Comparison of ENCODE assay signal across 19 cellular contexts in the genomic region with DNA sequence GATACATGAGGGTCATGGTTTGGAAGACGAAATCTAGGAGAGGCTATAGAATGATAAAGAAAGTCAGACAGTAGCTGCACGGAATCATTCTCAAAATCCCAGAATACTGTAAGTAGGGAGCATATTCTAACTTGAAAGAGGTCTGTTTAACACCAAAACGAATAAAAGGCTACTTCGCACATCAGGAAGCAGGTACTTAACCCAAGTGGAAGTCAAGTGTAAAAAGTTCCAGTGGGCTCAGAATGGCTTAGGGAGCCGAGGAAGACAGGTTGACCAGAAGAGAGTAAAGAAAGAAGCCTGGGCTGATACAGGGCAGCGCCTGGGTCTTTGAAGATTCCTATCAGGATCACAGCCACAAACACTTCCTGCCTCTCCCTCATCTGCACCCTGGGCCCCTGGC.
A peak's percentile ranks its signal among the peaks of the same experiment; 100 is the strongest.
DNase-seq lines count a peak whose midpoint lies in the region; ATAC-seq, FAIRE-seq and TF ChIP-seq lines count a peak whose summit lies in the region.
"Had no signal": no experiment of that assay in that cellular context is flagged by ENCODE, and none has a peak within 500 bp of the region (broad histone marks: within the 10 kb centered on the region; RNA-seq: fewer than 3 reads in every experiment).

No MANE protein-coding gene starts in this region.

- TF ChIP-seq EP300 in K562 (IDR thresholded peaks at IDR 0.05; ENCODE audit: low read length), result no peak

- H3K36me3 ChIP-seq in cardiac muscle cell, result peaks cover 2% of the 10 kb centered on the region
- no peaks in the 10 kb centered on the region for H3K36me3 ChIP-seq in RWPE2 (ENCODE audit: low read depth)
- H3K36me3 ChIP-seq in K562 (ENCODE audit: control insufficient read depth, insufficient read depth, low read length), result no peaks in the 10 kb centered on the region
- no peaks in the 10 kb centered on the region for H3K36me3 ChIP-seq in parathyroid adenoma (ENCODE audit: control insufficient read depth, insufficient read depth, low read length)
- H3K36me3 ChIP-seq: BLaER1, HAP-1 had no signal

- no peak overlapping the region for H3K9ac ChIP-seq in K562 (ENCODE audit: insufficient read depth in 1 of 2, low read depth in 2 of 2, low read length in 2 of 2)
- no peak overlapping the region for H3K9ac ChIP-seq in parathyroid adenoma
- H3K9ac ChIP-seq: BLaER1 had no signal

- H3K27ac ChIP-seq in cardiac muscle cell (peak overlapping the region; percentile 75), right cardiac atrium (ENCODE audit: low read length) (no peak overlapping the region), RWPE2 (ENCODE audit: poor library complexity, severe bottlenecking) (no peak overlapping the region), K562 (ENCODE audit: extremely low read depth, low read depth, low read length) (no peak overlapping the region), parathyroid adenoma (no peak overlapping the region)
- H3K27ac ChIP-seq: 22Rv1, BLaER1, HL-60 had no signal

- no peaks in the 10 kb centered on the region for H3K27me3 ChIP-seq in cardiac muscle cell
- no peaks in the 10 kb centered on the region for H3K27me3 ChIP-seq in right cardiac atrium (ENCODE audit: control insufficient read depth, insufficient read depth)
- no peaks in the 10 kb centered on the region for H3K27me3 ChIP-seq in RWPE2 (ENCODE audit: insufficient read depth, poor library complexity, severe bottlenecking)
- H3K27me3 ChIP-seq in K562 (ENCODE audit: control insufficient read depth in 2 of 2, insufficient read depth in 2 of 2, low read length in 2 of 2), result no peaks in the 10 kb centered on the region
- no peaks in the 10 kb centered on the region for H3K27me3 ChIP-seq in parathyroid adenoma (ENCODE audit: control insufficient read depth, insufficient read depth, low read length)
- H3K27me3 ChIP-seq: BLaER1 had no signal

- no peak for FAIRE-seq in K562 (lab: Jason Lieb, UNC)
- FAIRE-seq: H1 had no signal

- in situ Hi-C loops in K562 (cut with MboI), result no loop called here

- H3K79me2 ChIP-seq in K562 (ENCODE audit: control insufficient read depth, insufficient read depth, low read length) (no peaks in the 10 kb centered on the region), parathyroid adenoma (no peaks in the 10 kb centered on the region)

- H3K27me3 Mint-ChIP-seq in effector memory CD8-positive, alpha-beta T cell, result peaks cover 0 to 18% of the 10 kb centered on the region in 2 donors

- H3K9me3 ChIP-seq in cardiac muscle cell (ENCODE audit: low read depth) (no peaks in the 10 kb centered on the region), right cardiac atrium (ENCODE audit: control insufficient read depth, low read length) (no peaks in the 10 kb centered on the region), RWPE2 (ENCODE audit: severe bottlenecking) (no peaks in the 10 kb centered on the region), K562 (replicated peaks; ENCODE audit: control insufficient read depth, insufficient read depth, low read depth, low read length) (no peaks in the 10 kb centered on the region), parathyroid adenoma (ENCODE audit: control insufficient read depth, low read length) (no peaks in the 10 kb centered on the region)
- H3K9me3 ChIP-seq: BLaER1, HAP-1 had no signal

- TF ChIP-seq CTCF in cardiac muscle cell (IDR thresholded peaks at IDR 0.05; ENCODE audit: low read depth, low read length) (no peak), RWPE2 (IDR thresholded peaks at IDR 0.05; ENCODE audit: poor library complexity, severe bottlenecking) (no peak), K562 (IDR thresholded peaks at IDR 0.05 in 2 of 3, conservative IDR thresholded peaks at IDR 0.05 in 1 of 3; ENCODE audit: insufficient read depth in 2 of 3, low read depth in 1 of 3, low read length in 3 of 3) (no peak), parathyroid adenoma (IDR thresholded peaks at IDR 0.05) (no peak)

- H3K9me1 ChIP-seq in K562 (ENCODE audit: control insufficient read depth, insufficient read depth, low read length), result no peaks in the 10 kb centered on the region

- no peaks in the 10 kb centered on the region for H3K36me3 Mint-ChIP-seq in effector memory CD8-positive, alpha-beta T cell (ENCODE audit: insufficient read depth)
- H3K36me3 Mint-ChIP-seq: CD14-positive monocyte; CD4-positive, alpha-beta memory T cell had no signal

- peaks cover 0 to 8% of the 10 kb centered on the region in 2 donors for H3K9me3 Mint-ChIP-seq in effector memory CD8-positive, alpha-beta T cell

- BruUV-seq in K562 (replicated peaks; lab: Mats Ljungman, UMichigan), result no TSS peak

- H4K20me1 ChIP-seq in K562 (replicated peaks; ENCODE audit: control insufficient read depth, insufficient read depth, low read length), result no peaks in the 10 kb centered on the region
- H4K20me1 ChIP-seq: BLaER1 had no signal

- POLR2A ChIA-PET in K562 (lab: Yijun Ruan, JAX), result no interaction called here

- peak in 1 of 2 donors; percentile 51 for DNase-seq in cardiac muscle cell (ENCODE audit: low read depth in 1 of 2, low spot score in 1 of 2)
- DNase-seq in right cardiac atrium, result no peak
- DNase-seq in RWPE2 (ENCODE audit: low spot score), result no peak
- DNase-seq in K562 (ENCODE audit: extremely low read depth in 1 of 4, low spot score in 3 of 4), result no peak
- no peak for DNase-seq in effector memory CD8-positive, alpha-beta T cell
- no peak for DNase-seq in activated CD4-positive, CD25-positive, alpha-beta regulatory T cell (lab: John Stamatoyannopoulos, UW)
- DNase-seq: Calu3; CD4-positive, alpha-beta memory T cell; DMS79 treated with DMSO at 0.1 percent for 48 hours; GF-D8; IMR-90 had no signal

- CTCF ChIA-PET in K562 (lab: Yijun Ruan, JAX; ENCODE audit: low intra/inter-chr PET ratio), result no interaction called here

- 77% methylated on average over 6 of the region's 6 CpGs for WGBS in right cardiac atrium
- WGBS in K562 (ENCODE audit: insufficient coverage, low coverage, missing lambda C conversion rate), result under 1% methylated on average over 6 of the region's 6 CpGs

- no peak for TF ChIP-seq RAD21 in K562 (CRISPR knock-in tag; conservative IDR thresholded peaks at IDR 0.05 in 1 of 2, IDR thresholded peaks at IDR 0.05 in 1 of 2)

- H2AFZ ChIP-seq in K562 (ENCODE audit: low read depth, low read length) (no peak overlapping the region), parathyroid adenoma (peak overlapping the region; percentile 41)

- no peak overlapping the region for H3K4me3 Mint-ChIP-seq in effector memory CD8-positive, alpha-beta T cell
- H3K4me3 Mint-ChIP-seq: CD14-positive monocyte; CD4-positive, alpha-beta memory T cell had no signal

- no peak overlapping the region for H3K4me3 ChIP-seq in cardiac muscle cell
- H3K4me3 ChIP-seq in right cardiac atrium (ENCODE audit: low read length), result no peak overlapping the region
- H3K4me3 ChIP-seq in RWPE2 (ENCODE audit: severe bottlenecking), result no peak overlapping the region
- no peak overlapping the region for H3K4me3 ChIP-seq in K562
- no peak overlapping the region for H3K4me3 ChIP-seq in parathyroid adenoma (ENCODE audit: low read depth, low read length)
- H3K4me3 ChIP-seq: BLaER1, HAP-1 had no signal

- H3K4me2 ChIP-seq in K562 (ENCODE audit: insufficient read depth, low read length) (no peak overlapping the region), parathyroid adenoma (ENCODE audit: low read length) (no peak overlapping the region)
- H3K4me2 ChIP-seq: BLaER1 had no signal

- no peaks in the 10 kb centered on the region for H3K4me1 Mint-ChIP-seq in effector memory CD8-positive, alpha-beta T cell (ENCODE audit: low read depth in 2 of 2)
- H3K4me1 Mint-ChIP-seq: CD14-positive monocyte had no signal

- TF ChIP-seq POLR2A in K562 (conservative IDR thresholded peaks at IDR 0.05), result no peak

- intact Hi-C loops in right cardiac atrium (cut with DNase I), result no loop called here
- intact Hi-C loops in K562 (cut with micrococcal nuclease), result no loop called here

- H3K4me1 ChIP-seq in cardiac muscle cell (ENCODE audit: low read depth) (peaks cover 34% of the 10 kb centered on the region), right cardiac atrium (ENCODE audit: control insufficient read depth, insufficient read depth, low read length) (no peaks in the 10 kb centered on the region), RWPE2 (ENCODE audit: insufficient read depth, poor library complexity, severe bottlenecking) (no peaks in the 10 kb centered on the region), K562 (replicated peaks in 1 of 2; ENCODE audit: control insufficient read depth in 2 of 2, insufficient read depth in 2 of 2, low read length in 2 of 2) (no peaks in the 10 kb centered on the region), parathyroid adenoma (no peaks in the 10 kb centered on the region)
- H3K4me1 ChIP-seq: HAP-1 had no signal

- ATAC-seq in right cardiac atrium (no peak), RWPE2 (ENCODE audit: low read depth) (peak; percentile 36; the same call in 1 of the 3 replicates), K562 (peak; percentile 35; the same call in 1 of the 3 replicates), HG03175 (IDR thresholded peaks at IDR 0.05; ENCODE audit: unreplicated experiment) (no peak)
- no peak for ATAC-seq in effector memory CD8-positive, alpha-beta T cell (replicated peaks)

- no peak overlapping the region for H3K27ac Mint-ChIP-seq in effector memory CD8-positive, alpha-beta T cell
- H3K27ac Mint-ChIP-seq: CD4-positive, alpha-beta memory T cell had no signal

TF ChIP-seq in K562, 482 proteins besides CTCF, POLR2A, EP300 and RAD21:
- TF ChIP-seq HMGN3 (IDR thresholded peaks at IDR 0.05; ENCODE audit: borderline replicate concordance, extremely low read depth, insufficient read length, low read depth, low read length) (no peak), CBX8 (IDR thresholded peaks at IDR 0.05; ENCODE audit: borderline replicate concordance, extremely low read depth, low read depth, low read length, poor library complexity, severe bottlenecking) (peak; percentile 69)

Comparison
In these comparisons a context has a peak if more than half of its experiments do, and no peak if none do; other contexts are left out.
1. ATAC-seq: peak in RWPE2 (single experiment) and K562 (single experiment); none in right cardiac atrium (0 of 2), HG03175 (single experiment) and effector memory CD8-positive, alpha-beta T cell (single experiment).